ENCODE assay signal across 9 cellular contexts in genomic region chr7:114083714-114084113, GRCh38.
DNase-seq lines count a peak whose midpoint lies in the region; ATAC-seq and TF ChIP-seq lines count a peak whose summit lies in the region.
"Had no signal": no experiment of that assay in that cellular context is flagged by ENCODE, and none has a peak within 500 bp of the region (broad histone marks: within the 10 kb centered on the region; RNA-seq: fewer than 3 reads in every experiment).

No MANE protein-coding gene starts in this region.

- intact Hi-C loops in colonic mucosa (cut with DNase I) (loop anchor here (5.0 to 10.0 kb wide), 2 partner anchors 334 to 451 kb away; no protein-coding TSS in a partner anchor), mucosa of descending colon (cut with DNase I, micrococcal nuclease) (loop anchor here in 1 of 2 donors (2.0 to 10.0 kb wide), 2 partner anchors 331 to 581 kb away; partner anchors contain the start of gene FOXP2), aorta (cut with DNase I) (loop anchor here (5.0 to 10.0 kb wide), 8 partner anchors 131 to 1829 kb away; partner anchors contain the start of gene MDFIC (in 1 of the 2))

- TF ChIP-seq CTCF in colonic mucosa (IDR thresholded peaks at IDR 0.05), result no peak
- no peak for TF ChIP-seq CTCF in mucosa of descending colon (IDR thresholded peaks at IDR 0.05)

- H3K9me3 ChIP-seq in colonic mucosa (no peaks in the 10 kb centered on the region), mucosa of descending colon (no peaks in the 10 kb centered on the region), aorta (ENCODE audit: control insufficient read depth, low read length) (no peaks in the 10 kb centered on the region)

- H3K36me3 ChIP-seq in colonic mucosa (no peaks in the 10 kb centered on the region), mucosa of descending colon (ENCODE audit: low read depth) (no peaks in the 10 kb centered on the region), aorta (ENCODE audit: control insufficient read depth in 1 of 2, insufficient read depth in 2 of 2, low read length in 1 of 2) (no peaks in the 10 kb centered on the region)

- H3K4me1 ChIP-seq in colonic mucosa, result no peaks in the 10 kb centered on the region
- peaks cover 14% of the 10 kb centered on the region for H3K4me1 ChIP-seq in mucosa of descending colon (ENCODE audit: low read depth)
- H3K4me1 ChIP-seq in aorta (ENCODE audit: control insufficient read depth in 1 of 2, insufficient read depth in 2 of 2, low read length in 2 of 2), result no peaks in the 10 kb centered on the region

- H3K27me3 Mint-ChIP-seq in stimulated activated naive CD8-positive, alpha-beta T cell treated with anti-CD3 and anti-CD28 coated beads, Interleukin-15, amount 100 ng/mL, for 72 hours, result peaks cover 91% of the 10 kb centered on the region

- H3K27ac Mint-ChIP-seq in stimulated activated naive CD8-positive, alpha-beta T cell treated with anti-CD3 and anti-CD28 coated beads, Interleukin-15, amount 100 ng/mL, for 72 hours, result no peak overlapping the region

- H3K4me3 Mint-ChIP-seq in stimulated activated naive CD8-positive, alpha-beta T cell treated with anti-CD3 and anti-CD28 coated beads, Interleukin-15, amount 100 ng/mL, for 72 hours, result peak overlapping the region; percentile 72 to 73

- H3K27ac ChIP-seq in colonic mucosa, result peak overlapping the region; percentile 91
- peak overlapping the region in 1 of 2 donors; percentile 96 for H3K27ac ChIP-seq in aorta (ENCODE audit: low read depth in 1 of 2, low read length in 2 of 2)

- no peaks in the 10 kb centered on the region for H3K27me3 ChIP-seq in colonic mucosa
- no peaks in the 10 kb centered on the region for H3K27me3 ChIP-seq in aorta (ENCODE audit: control insufficient read depth in 1 of 2, insufficient read depth in 2 of 2, low read length in 1 of 2)

- peak overlapping the region; percentile 69 to 88 for H3K9ac ChIP-seq in colonic mucosa (ENCODE audit: low read depth in 2 of 2, low read length in 2 of 2)

- DNase-seq in stimulated activated naive CD8-positive, alpha-beta T cell treated with anti-CD3 and anti-CD28 coated beads, Interleukin-15, amount 100 ng/mL, for 72 hours, result no peak
- DNase-seq in stimulated activated naive CD8-positive, alpha-beta T cell treated with anti-CD3 and anti-CD28 coated beads, Interleukin-15, Interleukin-2, amounts not matched to agents 100 U/mL and 50 U/mL, for 24 hours, result no peak
- DNase-seq in colonic mucosa (no peak), mucosa of descending colon (peak in 1 of 3 donors; percentile 18), aorta (no peak)
- no peak for DNase-seq in stimulated activated CD8-positive, alpha-beta memory T cell treated with anti-CD3 and anti-CD28 coated beads, Interleukin-4, amount 100 ng/mL, for 48 hours
- DNase-seq: NCI-H226 had no signal

- H3K4me1 Mint-ChIP-seq in stimulated activated naive CD8-positive, alpha-beta T cell treated with anti-CD3 and anti-CD28 coated beads, Interleukin-15, amount 100 ng/mL, for 72 hours, result peaks cover 52% of the 10 kb centered on the region

- H3K4me3 ChIP-seq in colonic mucosa, result peak overlapping the region; percentile 56
- H3K4me3 ChIP-seq in mucosa of descending colon, result peak overlapping the region; percentile 3
- H3K4me3 ChIP-seq in aorta (ENCODE audit: low read length in 2 of 2), result peak overlapping the region; percentile 73 to 91

- no peak for ATAC-seq in stimulated activated naive CD8-positive, alpha-beta T cell treated with anti-CD3 and anti-CD28 coated beads, Interleukin-15, amount 100 ng/mL, for 72 hours
- no peak for ATAC-seq in stimulated activated naive CD8-positive, alpha-beta T cell treated with anti-CD3 and anti-CD28 coated beads, Interleukin-15, Interleukin-2, amounts not matched to agents 100 U/mL and 50 U/mL, for 24 hours
- ATAC-seq in mucosa of descending colon (no peak), aorta (ENCODE audit: low FRiP score) (no peak), GM21619 (IDR thresholded peaks at IDR 0.05; ENCODE audit: unreplicated experiment) (no peak), HG02798 (IDR thresholded peaks at IDR 0.05; ENCODE audit: poor library complexity, unreplicated experiment) (no peak)

- H3K9me3 Mint-ChIP-seq in stimulated activated naive CD8-positive, alpha-beta T cell treated with anti-CD3 and anti-CD28 coated beads, Interleukin-15, amount 100 ng/mL, for 72 hours, result no peaks in the 10 kb centered on the region

- WGBS in aorta, 2 donors, result 33 to 43% methylated on average over 14 of the region's 14 CpGs

Comparison
In these comparisons a context has a peak if more than half of its experiments do, and no peak if none do; other contexts are left out.
1. H3K4me3 ChIP-seq: peak in every context shown above with its lines; median percentile 82 in aorta; 56 in colonic mucosa; 3 in mucosa of descending colon.